Comparison of ENCODE assay signal across 8 cellular contexts in the genomic region with DNA sequence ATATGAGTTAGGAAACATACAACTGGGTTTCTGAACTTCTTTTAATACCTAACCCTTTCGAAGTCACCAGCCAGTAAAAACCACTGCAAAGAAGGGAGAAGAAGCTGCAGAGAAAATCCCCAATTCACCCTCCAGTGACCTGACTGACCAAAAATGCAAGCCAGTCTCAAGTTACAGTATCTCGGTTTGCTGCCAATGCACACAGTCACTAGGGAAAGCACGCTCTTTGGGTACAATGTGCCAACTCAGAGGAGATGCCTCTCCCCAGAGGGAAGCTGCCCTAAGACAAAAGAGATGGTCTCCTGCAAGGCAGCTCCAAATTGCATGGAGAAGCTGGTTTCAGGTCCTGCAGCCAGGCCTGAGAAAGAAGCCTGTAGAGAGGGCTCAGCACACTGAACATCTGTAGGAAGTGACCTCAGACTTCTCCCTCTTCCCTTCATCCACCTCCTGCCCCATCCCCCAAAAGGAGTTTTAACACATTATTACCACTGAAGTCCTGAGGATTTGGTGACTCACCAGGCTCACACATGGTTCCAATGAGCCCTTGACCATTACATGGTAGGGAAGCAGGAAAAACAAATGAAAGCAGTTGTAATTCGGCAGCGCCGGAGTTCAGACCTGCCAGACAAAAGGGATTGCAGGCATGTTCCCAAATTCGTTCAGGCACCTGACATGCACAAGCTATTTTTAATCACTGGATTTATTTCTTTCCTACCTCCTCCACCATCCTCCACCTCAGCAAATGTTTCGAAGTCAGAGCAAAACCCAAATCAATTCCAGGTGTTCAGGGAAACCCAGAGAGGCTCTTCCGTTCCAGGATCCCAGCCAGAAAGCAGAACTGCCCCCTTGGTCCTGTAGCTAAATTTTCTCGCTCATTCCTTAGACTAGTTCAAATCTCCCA.
DNase-seq lines count a peak whose midpoint lies in the region; ATAC-seq and TF ChIP-seq lines count a peak whose summit lies in the region.

No MANE protein-coding gene starts in this region.

- no peaks in the 10 kb centered on the region for H3K79me2 ChIP-seq in neural progenitor cell (ENCODE audit: low read depth)

- H3F3A ChIP-seq in neural progenitor cell (ENCODE audit: low read depth), result no peaks in the 10 kb centered on the region

- ATAC-seq in GM18870 (IDR thresholded peaks at IDR 0.05; ENCODE audit: unreplicated experiment) (peak; percentile 85), HG03064 (IDR thresholded peaks at IDR 0.05; ENCODE audit: low read depth, unreplicated experiment) (peak; percentile 71)

- H3K4me3 ChIP-seq in BE2C (ENCODE audit: low read depth, low read length) (0 out of 2 replicates have a peak overlapping the region, but pooled peaks have one; percentile 23), endodermal cell (ENCODE audit: low read length) (peak overlapping the region; percentile 9), neural progenitor cell (no peak overlapping the region)

- no peaks in the 10 kb centered on the region for H4K20me1 ChIP-seq in neural progenitor cell (ENCODE audit: low read depth)

- H3K27ac ChIP-seq in endodermal cell (ENCODE audit: low read depth, low read length) (no peak overlapping the region), neural progenitor cell (no peak overlapping the region)

- H3K4me3 Mint-ChIP-seq in endodermal cell (no peak overlapping the region), neural progenitor cell (peak overlapping the region; percentile 11)

- TF ChIP-seq CTCF in BE2C (IDR thresholded peaks at IDR 0.05; ENCODE audit: low read depth, low read length), result no peak
- TF ChIP-seq CTCF in endodermal cell (conservative IDR thresholded peaks at IDR 0.05), result no peak
- TF ChIP-seq CTCF in neural progenitor cell (IDR thresholded peaks at IDR 0.05), result no peak

- no peak for DNase-seq in BE2C
- peak; percentile 99 for DNase-seq in RPMI7951 (ENCODE audit: low read depth)
- DNase-seq in endodermal cell, result peak; percentile 78
- DNase-seq in neural progenitor cell (ENCODE audit: low spot score), result no peak
- no peak for DNase-seq in cerebellum (ENCODE audit: low spot score)
- no peak for DNase-seq in Ammon's horn (ENCODE audit: low spot score)

- no peaks in the 10 kb centered on the region for H3K27me3 ChIP-seq in BE2C
- no peaks in the 10 kb centered on the region for H3K27me3 ChIP-seq in endodermal cell (ENCODE audit: control insufficient read depth, insufficient read depth, low read length, poor library complexity, severe bottlenecking)
- H3K27me3 ChIP-seq in neural progenitor cell, result no peaks in the 10 kb centered on the region

- H3K36me3 ChIP-seq in BE2C, result no peaks in the 10 kb centered on the region
- H3K36me3 ChIP-seq in endodermal cell (ENCODE audit: control insufficient read depth, insufficient read depth, low read length), result no peaks in the 10 kb centered on the region
- H3K36me3 ChIP-seq in neural progenitor cell, result no peaks in the 10 kb centered on the region

- H3K27ac Mint-ChIP-seq in endodermal cell, result peak overlapping the region; percentile 64
- peak overlapping the region; percentile 1 for H3K27ac Mint-ChIP-seq in neural progenitor cell

- H3K9ac ChIP-seq in endodermal cell (ENCODE audit: extremely low read depth, low read length, poor library complexity, severe bottlenecking), result no peak overlapping the region
- H3K9ac ChIP-seq in neural progenitor cell, result no peak overlapping the region

- H3K4me1 ChIP-seq in BE2C (peaks cover 4% of the 10 kb centered on the region; the same call in 1 of the 2 replicates), endodermal cell (ENCODE audit: control insufficient read depth, insufficient read depth, low read length) (peaks cover 23% of the 10 kb centered on the region), neural progenitor cell (peaks cover 11% of the 10 kb centered on the region)

- H3K9me3 ChIP-seq in BE2C, result no peaks in the 10 kb centered on the region
- H3K9me3 ChIP-seq in endodermal cell (ENCODE audit: control insufficient read depth, low read length), result no peaks in the 10 kb centered on the region
- H3K9me3 ChIP-seq in neural progenitor cell (ENCODE audit: low read depth), result no peaks in the 10 kb centered on the region

- H3K4me1 Mint-ChIP-seq in endodermal cell (peaks cover 51% of the 10 kb centered on the region), neural progenitor cell (peaks cover 33% of the 10 kb centered on the region)

- H3K9me3 Mint-ChIP-seq in endodermal cell (no peaks in the 10 kb centered on the region), neural progenitor cell (no peaks in the 10 kb centered on the region)

- H3K27me3 Mint-ChIP-seq in endodermal cell (ENCODE audit: insufficient read depth) (no peaks in the 10 kb centered on the region), neural progenitor cell (ENCODE audit: insufficient read depth, low read depth) (peaks cover 8% of the 10 kb centered on the region)

- H3K4me2 ChIP-seq in neural progenitor cell, result no peak overlapping the region

- H2AFZ ChIP-seq in neural progenitor cell (replicated peaks), result no peak overlapping the region

- WGBS in endodermal cell (ENCODE audit: insufficient coverage in 1 of 2, insufficient read length in 1 of 2), 2 experiments, result 78 to 81% methylated on average over 7 to 9 of the region's 10 CpGs

- H3K36me3 Mint-ChIP-seq in endodermal cell (ENCODE audit: low read depth) (peaks cover 6% of the 10 kb centered on the region), neural progenitor cell (no peaks in the 10 kb centered on the region)

Comparison
In these comparisons a context has a peak if more than half of its experiments do, and no peak if none do; other contexts are left out.
1. DNase-seq: peak in RPMI7951 (single experiment) and endodermal cell (single experiment); none in BE2C (single experiment), neural progenitor cell (single experiment), cerebellum (single experiment) and Ammon's horn (single experiment).